9 cellular contexts compared by ENCODE assay signal in genomic region chr17:78971764-78972506, GRCh38. TPM values are rescaled to one million over a fixed set of nuclear protein-coding genes. Genes with fewer than 3 reads are reported as not detected.
DNase-seq lines count a peak whose midpoint lies in the region; ATAC-seq lines count a peak whose summit lies in the region.
"Had no signal": no experiment of that assay in that cellular context is flagged by ENCODE, and none has a peak within 500 bp of the region (broad histone marks: within the 10 kb centered on the region; RNA-seq: fewer than 3 reads in every experiment).

No MANE protein-coding gene starts in this region.

- peak overlapping the region; percentile 36 for H3K9ac ChIP-seq in iPS-20b (ENCODE audit: low read depth, low read length)
- no peak overlapping the region for H3K9ac ChIP-seq in Karpas-422 (ENCODE audit: low read length)

- H3K9me2 ChIP-seq in Karpas-422 (replicated peaks; ENCODE audit: insufficient read depth, low read length) = no peaks in the 10 kb centered on the region

- H3K4me3 ChIP-seq in H7 (ENCODE audit: insufficient read depth, low read depth, low read length) = no peak overlapping the region
- H3K4me3 ChIP-seq in iPS-20b (ENCODE audit: low read length) = no peak overlapping the region
- no peak overlapping the region for H3K4me3 ChIP-seq in Karpas-422 (ENCODE audit: low read length)
- H3K4me3 ChIP-seq: coronary artery had no signal

- peaks cover 10% of the 10 kb centered on the region for H3K4me1 Mint-ChIP-seq in T-helper 17 cell

- no peak overlapping the region for H2AFZ ChIP-seq in Karpas-422 (ENCODE audit: low read length)

- no peak for ATAC-seq in T-helper 17 cell
- no peak for ATAC-seq in HG02610 (IDR thresholded peaks at IDR 0.05; ENCODE audit: unreplicated experiment)
- ATAC-seq in GM19328 (IDR thresholded peaks at IDR 0.05; ENCODE audit: unreplicated experiment) = no peak

- no peak overlapping the region for H3K4me2 ChIP-seq in Karpas-422 (ENCODE audit: low read depth, low read length, poor library complexity, severe bottlenecking)

- H3K9me3 ChIP-seq in T-helper 17 cell (ENCODE audit: control insufficient read depth, low read length, poor library complexity, severe bottlenecking) (no peaks in the 10 kb centered on the region), iPS-20b (ENCODE audit: insufficient read depth, low read depth, low read length) (no peaks in the 10 kb centered on the region), Karpas-422 (ENCODE audit: low read length) (no peaks in the 10 kb centered on the region)

- no peaks in the 10 kb centered on the region for H3K79me2 ChIP-seq in Karpas-422 (ENCODE audit: low read length)

- no peak overlapping the region for H3K4me3 Mint-ChIP-seq in T-helper 17 cell
- H3K4me3 Mint-ChIP-seq: activated naive CD8-positive, alpha-beta T cell had no signal

- peaks cover 6% of the 10 kb centered on the region; the same call in 1 of the 2 replicates for H4K20me1 ChIP-seq in Karpas-422 (ENCODE audit: insufficient read depth, low read depth, low read length)

- DNase-seq in H7 (peak; percentile 36), T-helper 17 cell (no peak), Karpas-422 (no peak)

- no peaks in the 10 kb centered on the region for H3K27me3 Mint-ChIP-seq in T-helper 17 cell
- H3K27me3 Mint-ChIP-seq: activated naive CD8-positive, alpha-beta T cell had no signal

- H3K36me3 ChIP-seq in H7 (replicated peaks; ENCODE audit: control insufficient read depth, insufficient read depth, low read length) (no peaks in the 10 kb centered on the region), iPS-20b (ENCODE audit: insufficient read depth, low read depth, low read length) (no peaks in the 10 kb centered on the region), Karpas-422 (ENCODE audit: insufficient read depth, low read length) (no peaks in the 10 kb centered on the region)

- H3K4me1 ChIP-seq in iPS-20b (ENCODE audit: insufficient read depth, low read length) (no peaks in the 10 kb centered on the region), Karpas-422 (ENCODE audit: low read length) (peaks cover 23% of the 10 kb centered on the region)

- no peak overlapping the region for H3K27ac ChIP-seq in iPS-20b (ENCODE audit: low read length)
- peak overlapping the region; percentile 36 for H3K27ac ChIP-seq in temporal lobe (ENCODE audit: low read depth, low read length)
- no peak overlapping the region for H3K27ac ChIP-seq in Karpas-422 (ENCODE audit: low read length)
- H3K27ac ChIP-seq: coronary artery had no signal

- peaks cover 3% of the 10 kb centered on the region for H3K36me3 Mint-ChIP-seq in T-helper 17 cell (ENCODE audit: low read depth)
- H3K36me3 Mint-ChIP-seq: activated naive CD8-positive, alpha-beta T cell had no signal

- H3K27me3 ChIP-seq in H7 (ENCODE audit: control insufficient read depth, insufficient read depth, low read length) = no peaks in the 10 kb centered on the region
- no peaks in the 10 kb centered on the region for H3K27me3 ChIP-seq in iPS-20b (ENCODE audit: insufficient read depth, low read length)
- H3K27me3 ChIP-seq in Karpas-422 (ENCODE audit: low read length) = no peaks in the 10 kb centered on the region

- H3K27ac Mint-ChIP-seq in T-helper 17 cell = peak overlapping the region; percentile 62
- H3K27ac Mint-ChIP-seq: activated naive CD8-positive, alpha-beta T cell had no signal

RNA-seq across cellular contexts. Expression of gene LGALS3BP, which starts 7.8 kb away (rescaled TPM):
- 116 and 129 TPM in 2 replicates for total RNA-seq in H7 (2014; rRNA removed; shearing (Covaris generic))
- 10 to 100 TPM; 31.7 to 45.2 TPM for total RNA-seq in T-helper 17 cell
- 19.7 TPM for total RNA-seq in temporal lobe
- 23.7 and 39.5 TPM in 2 replicates for total RNA-seq in Karpas-422 (2014; rRNA removed; shearing (Covaris generic); ENCODE audit: low replicate concordance)

RNA-seq across cellular contexts. Expression of gene CANT1, which starts 37.6 kb away (rescaled TPM):
- 27.3 and 29.6 TPM in 2 replicates for total RNA-seq in H7 (2014; rRNA removed; shearing (Covaris generic))
- total RNA-seq in T-helper 17 cell (10 to 100 TPM; 47.8 to 50.2 TPM), temporal lobe (15.5 TPM)
- total RNA-seq in Karpas-422 (2014; rRNA removed; shearing (Covaris generic); ENCODE audit: low replicate concordance) = 22.7 and 27.6 TPM in 2 replicates

RNA-seq across cellular contexts. Expression of gene TIMP2, which starts 46.7 kb away (rescaled TPM):
- 12.3 and 13.9 TPM in 2 replicates for total RNA-seq in H7 (2014; rRNA removed; shearing (Covaris generic))
- total RNA-seq in T-helper 17 cell = 1 to 10 TPM; 4.1 to 6.7 TPM
- 70.6 TPM for total RNA-seq in temporal lobe
- total RNA-seq in Karpas-422 (2014; rRNA removed; shearing (Covaris generic); ENCODE audit: low replicate concordance) = 0.07 TPM in 1 of 2 replicates, not detected in the other

RNA-seq across cellular contexts. Expression of gene C1QTNF1, which starts 52.0 kb away (rescaled TPM):
- 0.28 and 0.67 TPM in 2 replicates for total RNA-seq in H7 (2014; rRNA removed; shearing (Covaris generic))
- total RNA-seq in T-helper 17 cell (under 1 TPM in 1 of 2 donors, not detected in 1; 0.13 TPM), temporal lobe (0.98 TPM)
- total RNA-seq in Karpas-422 (2014; rRNA removed; shearing (Covaris generic); ENCODE audit: low replicate concordance) = not detected in 2 replicates
